ENCODE assay signal across 8 cellular contexts in the genomic region with DNA sequence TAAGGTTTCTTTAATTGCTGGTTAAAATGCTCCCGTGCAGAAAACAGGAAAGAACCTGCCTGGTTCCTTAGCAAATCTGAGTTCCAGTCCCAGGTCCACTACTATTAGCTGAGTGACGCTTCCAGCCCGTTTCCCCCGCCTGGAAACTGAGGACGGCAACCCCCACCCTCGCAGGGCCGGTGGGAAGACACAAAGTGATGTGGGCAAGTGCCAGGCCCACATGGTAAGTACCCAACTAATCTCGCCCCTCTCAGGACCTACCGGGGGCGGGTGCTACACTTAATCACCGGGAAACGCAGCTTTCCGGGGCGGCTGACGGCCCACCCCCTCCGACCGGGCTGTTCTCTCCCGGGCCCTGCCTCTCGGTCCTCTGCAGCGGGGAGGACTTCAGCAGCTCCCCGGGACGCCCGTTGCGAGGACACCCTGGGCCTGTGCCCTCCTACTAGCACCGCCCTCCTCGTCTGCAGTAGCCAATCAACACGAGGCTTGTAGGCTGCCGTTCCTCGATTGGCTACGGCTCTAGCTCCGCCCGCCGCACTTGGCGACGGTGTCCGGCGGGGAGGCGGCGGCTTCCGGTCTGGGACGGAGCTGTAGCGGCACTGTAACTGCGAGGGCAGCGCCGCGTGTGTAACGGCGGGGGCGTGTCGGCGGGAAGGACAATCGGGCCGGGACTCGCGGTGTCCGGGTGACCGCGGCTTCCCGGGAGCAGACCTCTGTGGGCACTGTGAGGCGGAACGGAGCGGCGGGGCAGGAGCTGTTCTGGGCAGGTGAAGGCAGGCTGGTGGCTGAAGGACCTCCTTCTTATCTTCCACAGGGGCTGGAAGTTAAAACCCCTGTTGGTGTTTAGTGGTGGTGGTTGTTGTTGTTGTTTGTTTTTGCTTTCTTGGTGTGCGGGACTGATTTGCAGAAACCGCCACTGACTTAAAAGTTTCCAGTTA. TPM values are rescaled to one million over a fixed set of nuclear protein-coding genes. Genes with fewer than 3 reads are reported as not detected.
DNase-seq lines count a peak whose midpoint lies in the region; ATAC-seq and TF ChIP-seq lines count a peak whose summit lies in the region.

A gene with protein sequence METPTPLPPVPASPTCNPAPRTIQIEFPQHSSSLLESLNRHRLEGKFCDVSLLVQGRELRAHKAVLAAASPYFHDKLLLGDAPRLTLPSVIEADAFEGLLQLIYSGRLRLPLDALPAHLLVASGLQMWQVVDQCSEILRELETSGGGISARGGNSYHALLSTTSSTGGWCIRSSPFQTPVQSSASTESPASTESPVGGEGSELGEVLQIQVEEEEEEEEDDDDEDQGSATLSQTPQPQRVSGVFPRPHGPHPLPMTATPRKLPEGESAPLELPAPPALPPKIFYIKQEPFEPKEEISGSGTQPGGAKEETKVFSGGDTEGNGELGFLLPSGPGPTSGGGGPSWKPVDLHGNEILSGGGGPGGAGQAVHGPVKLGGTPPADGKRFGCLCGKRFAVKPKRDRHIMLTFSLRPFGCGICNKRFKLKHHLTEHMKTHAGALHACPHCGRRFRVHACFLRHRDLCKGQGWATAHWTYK (plus strand): TSS at position 568 of the 938 bp plus-strand sequence. CDS start 525 bp downstream, outside the sequence.

- peak within 1 kb of the TSS; percentile 45 to 49 for H3K27ac ChIP-seq in liver (ENCODE audit: low read depth in 1 of 2, low read length in 2 of 2)

- H3K4me1 ChIP-seq in liver (ENCODE audit: control insufficient read depth in 4 of 4, insufficient read depth in 4 of 4, low read length in 3 of 4), result peaks cover 4 to 12% (median 8%) of the 10 kb centered on the region in 4 donors

- H3K9me3 ChIP-seq in liver (ENCODE audit: control insufficient read depth in 4 of 4, low read length in 3 of 4), result no peaks in the 10 kb centered on the region

- WGBS in liver, result under 1% methylated on average over 65 of the region's 65 CpGs

- ATAC-seq in GM19397 (IDR thresholded peaks at IDR 0.05; ENCODE audit: unreplicated experiment) (peak; percentile 98), HG03565 (IDR thresholded peaks at IDR 0.05; ENCODE audit: unreplicated experiment) (peak; percentile 96)

- peak within 1 kb of the TSS; percentile 71 to 84 (median 80) for H3K4me3 ChIP-seq in liver (ENCODE audit: low read depth in 1 of 3, low read length in 3 of 3)

- DNase-seq in CD1c-positive myeloid dendritic cell (ENCODE audit: extremely low spot score), result peak; percentile 98
- peak; percentile 98 for DNase-seq in NCI-H748 treated with DMSO at 0.1 percent for 48 hours (lab: John Stamatoyannopoulos, UW)
- DNase-seq in activated CD4-positive, alpha-beta T cell treated with anti-CD3 and anti-CD28 coated beads, Interleukin-2, amount 50 U/mL, for 4 hours, result peak; percentile 90 to 91
- peak; percentile 89 to 98 for DNase-seq in dermis microvascular lymphatic vessel endothelial cell (ENCODE audit: low read depth in 2 of 2)
- peak; percentile 92 for DNase-seq in stimulated activated CD4-positive, alpha-beta T cell treated with anti-CD3 and anti-CD28 coated beads, Interleukin-4, amount 100 ng/mL, for 1 hour

- H3K27me3 ChIP-seq in liver (ENCODE audit: control insufficient read depth in 4 of 4, insufficient read depth in 4 of 4, low read length in 3 of 4), result no peaks in the 10 kb centered on the region

- TF ChIP-seq RAD21 in liver (IDR thresholded peaks at IDR 0.05), result peak; percentile 18 to 64

- peaks cover 0 to 4% (median 1%) of the 10 kb centered on the region in 4 donors for H3K36me3 ChIP-seq in liver (ENCODE audit: control insufficient read depth in 4 of 4, insufficient read depth in 3 of 4, low read depth in 1 of 4, low read length in 3 of 4)

- TF ChIP-seq CTCF in liver (IDR thresholded peaks at IDR 0.05; ENCODE audit: low read depth, low read length, missing input control), result no peak

- H3K9ac ChIP-seq in liver (ENCODE audit: low read depth in 1 of 2, low read length in 2 of 2), result peak within 1 kb of the TSS; percentile 69 to 81

TF ChIP-seq in liver, 16 proteins besides CTCF, POLR2A, EP300 and RAD21:
- TF ChIP-seq, protein P1, sequence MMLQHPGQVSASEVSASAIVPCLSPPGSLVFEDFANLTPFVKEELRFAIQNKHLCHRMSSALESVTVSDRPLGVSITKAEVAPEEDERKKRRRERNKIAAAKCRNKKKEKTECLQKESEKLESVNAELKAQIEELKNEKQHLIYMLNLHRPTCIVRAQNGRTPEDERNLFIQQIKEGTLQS (IDR thresholded peaks at IDR 0.05), result no peak
- TF ChIP-seq RXRA (IDR thresholded peaks at IDR 0.05) (peak in 1 of 2 donors; percentile 5), YY1 (IDR thresholded peaks at IDR 0.05) (peak; percentile 67), EGR1 (IDR thresholded peaks at IDR 0.05; ENCODE audit: low read depth in 2 of 2) (peak in 1 of 2 donors; percentile 77), SP1 (IDR thresholded peaks at IDR 0.05) (peak; percentile 96), NR2F2 (IDR thresholded peaks at IDR 0.05) (no peak), GABPA (IDR thresholded peaks at IDR 0.05 in 1 of 2, conservative IDR thresholded peaks at IDR 0.05 in 1 of 2) (peak; percentile 74 to 96), HNF4G (IDR thresholded peaks at IDR 0.05) (no peak), HNF4A (conservative IDR thresholded peaks at IDR 0.05) (no peak), FOXA2 (IDR thresholded peaks at IDR 0.05) (no peak), FOXA1 (IDR thresholded peaks at IDR 0.05) (no peak), TAF1 (conservative IDR thresholded peaks at IDR 0.05) (peak; percentile 57)
- TF ChIP-seq, protein P2, sequence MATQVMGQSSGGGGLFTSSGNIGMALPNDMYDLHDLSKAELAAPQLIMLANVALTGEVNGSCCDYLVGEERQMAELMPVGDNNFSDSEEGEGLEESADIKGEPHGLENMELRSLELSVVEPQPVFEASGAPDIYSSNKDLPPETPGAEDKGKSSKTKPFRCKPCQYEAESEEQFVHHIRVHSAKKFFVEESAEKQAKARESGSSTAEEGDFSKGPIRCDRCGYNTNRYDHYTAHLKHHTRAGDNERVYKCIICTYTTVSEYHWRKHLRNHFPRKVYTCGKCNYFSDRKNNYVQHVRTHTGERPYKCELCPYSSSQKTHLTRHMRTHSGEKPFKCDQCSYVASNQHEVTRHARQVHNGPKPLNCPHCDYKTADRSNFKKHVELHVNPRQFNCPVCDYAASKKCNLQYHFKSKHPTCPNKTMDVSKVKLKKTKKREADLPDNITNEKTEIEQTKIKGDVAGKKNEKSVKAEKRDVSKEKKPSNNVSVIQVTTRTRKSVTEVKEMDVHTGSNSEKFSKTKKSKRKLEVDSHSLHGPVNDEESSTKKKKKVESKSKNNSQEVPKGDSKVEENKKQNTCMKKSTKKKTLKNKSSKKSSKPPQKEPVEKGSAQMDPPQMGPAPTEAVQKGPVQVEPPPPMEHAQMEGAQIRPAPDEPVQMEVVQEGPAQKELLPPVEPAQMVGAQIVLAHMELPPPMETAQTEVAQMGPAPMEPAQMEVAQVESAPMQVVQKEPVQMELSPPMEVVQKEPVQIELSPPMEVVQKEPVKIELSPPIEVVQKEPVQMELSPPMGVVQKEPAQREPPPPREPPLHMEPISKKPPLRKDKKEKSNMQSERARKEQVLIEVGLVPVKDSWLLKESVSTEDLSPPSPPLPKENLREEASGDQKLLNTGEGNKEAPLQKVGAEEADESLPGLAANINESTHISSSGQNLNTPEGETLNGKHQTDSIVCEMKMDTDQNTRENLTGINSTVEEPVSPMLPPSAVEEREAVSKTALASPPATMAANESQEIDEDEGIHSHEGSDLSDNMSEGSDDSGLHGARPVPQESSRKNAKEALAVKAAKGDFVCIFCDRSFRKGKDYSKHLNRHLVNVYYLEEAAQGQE (IDR thresholded peaks at IDR 0.05), result peak; percentile 73
- TF ChIP-seq, protein P3, sequence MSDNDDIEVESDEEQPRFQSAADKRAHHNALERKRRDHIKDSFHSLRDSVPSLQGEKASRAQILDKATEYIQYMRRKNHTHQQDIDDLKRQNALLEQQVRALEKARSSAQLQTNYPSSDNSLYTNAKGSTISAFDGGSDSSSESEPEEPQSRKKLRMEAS (IDR thresholded peaks at IDR 0.05), result peak; percentile 84
TF ChIP-seq in liver: peak in this region for 8.

RNA-seq across cellular contexts. Expression of the gene that starts here (rescaled TPM):
- total RNA-seq in dermis microvascular lymphatic vessel endothelial cell (3.9 and 6.7 TPM in 2 replicates), liver (1 to 10 TPM; 1.6 to 3.4 TPM)
- 1 to 10 TPM; 1.1 to 3.0 TPM for polyA plus RNA-seq in liver

Comparison
In these comparisons a context has a peak if more than half of its experiments do, and no peak if none do; other contexts are left out.
1. Peak in every context shown above with its lines: DNase-seq, ATAC-seq, H3K4me3 ChIP-seq and H3K27ac ChIP-seq.